ENCODE assay signal across 1 cellular context in the genomic region with DNA sequence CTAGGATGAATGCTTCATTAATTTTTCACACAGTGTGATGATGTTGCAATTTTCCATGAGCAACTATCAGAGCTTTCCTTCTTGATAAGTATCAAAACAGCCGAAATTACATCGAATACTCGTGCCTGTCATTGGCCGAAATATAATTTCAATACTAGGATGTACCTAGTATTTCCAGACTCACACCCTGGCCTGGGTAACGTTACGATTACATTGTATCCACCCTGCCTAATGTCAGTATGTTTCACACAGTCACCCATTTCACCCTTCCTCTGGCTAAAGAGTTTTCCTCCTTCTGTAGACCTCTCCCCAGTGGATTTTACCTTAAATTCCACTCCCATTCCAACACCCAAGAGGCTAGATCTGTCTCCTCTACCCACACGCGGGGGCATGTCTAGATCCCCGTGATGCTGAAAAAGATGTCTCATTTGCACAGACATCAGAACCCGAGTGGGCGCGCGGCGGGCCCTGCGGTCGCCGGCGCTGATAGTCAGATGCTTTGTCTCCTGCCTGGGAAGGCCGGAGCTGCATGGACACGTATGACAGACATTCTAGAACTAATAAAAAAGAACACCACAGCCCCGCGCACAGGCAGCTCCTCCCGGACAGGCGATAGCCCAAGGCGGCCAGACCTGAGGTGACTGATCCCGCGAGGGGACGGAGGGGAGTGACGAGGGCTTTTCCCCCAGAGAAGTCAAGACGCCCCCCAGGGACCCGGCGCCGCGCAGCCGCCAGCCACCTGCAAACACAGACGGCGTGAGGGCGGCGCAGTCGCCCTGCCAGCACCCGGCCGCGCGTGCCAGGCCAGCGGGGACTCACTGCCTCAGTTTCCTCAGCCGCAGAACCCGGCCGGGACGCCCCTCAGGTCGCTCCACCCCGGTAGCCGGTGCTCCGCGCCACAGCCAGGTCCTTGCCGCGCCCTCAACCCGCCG.
TF ChIP-seq lines count a peak whose summit lies in the region.

No MANE protein-coding gene starts in this region.

TF ChIP-seq in K562, 482 proteins besides CTCF, POLR2A, EP300 and RAD21 (continued from another document and continues in another):
- TF ChIP-seq ARID3B (CRISPR knock-in tag; IDR thresholded peaks at IDR 0.05; ENCODE audit: borderline replicate concordance) (0 out of 2 replicates have a peak, but pooled peaks have one; percentile 58), CHCHD3 (CRISPR knock-in tag; IDR thresholded peaks at IDR 0.05) (no peak), SNRNP70 (optimal IDR thresholded peaks at IDR 0.05; ENCODE audit: low read depth, low read length) (no peak), CCAR2 (IDR thresholded peaks at IDR 0.05; ENCODE audit: low read depth, low read length) (no peak), NFRKB (IDR thresholded peaks at IDR 0.05; ENCODE audit: low read depth) (peak; percentile 5; the same call in 1 of the 2 replicates), ILF3 (IDR thresholded peaks at IDR 0.05; ENCODE audit: borderline replicate concordance) (no peak), POLR3A (IDR thresholded peaks at IDR 0.05; ENCODE audit: borderline replicate concordance, extremely low read depth, insufficient read depth, insufficient read length) (no peak), RBM25 (IDR thresholded peaks at IDR 0.05; ENCODE audit: low read depth, low read length, severe bottlenecking) (no peak), RBM15 (IDR thresholded peaks at IDR 0.05; ENCODE audit: insufficient read depth, low read length) (no peak), NKRF (IDR thresholded peaks at IDR 0.05; ENCODE audit: borderline replicate concordance) (peak; percentile 50; the same call in 1 of the 2 replicates), SIRT6 (IDR thresholded peaks at IDR 0.05; ENCODE audit: low read depth, low read length) (no peak), ZSCAN29 (IDR thresholded peaks at IDR 0.05) (no peak), COPS2 (conservative IDR thresholded peaks at IDR 0.05) (no peak), ZNF133 (CRISPR knock-in tag; IDR thresholded peaks at IDR 0.05) (no peak), ZKSCAN8 (CRISPR knock-in tag; IDR thresholded peaks at IDR 0.05) (no peak), E2F6 (IDR thresholded peaks at IDR 0.05; ENCODE audit: borderline replicate concordance in 1 of 2, extremely low read depth in 1 of 2, insufficient read depth in 1 of 2, insufficient read length in 1 of 2, low read depth in 1 of 2, low read length in 1 of 2, poor library complexity in 1 of 2, severe bottlenecking in 1 of 2) (peak in 1 of 2 experiments; percentile 8), LCOR (CRISPR knock-in tag; IDR thresholded peaks at IDR 0.05) (0 out of 2 replicates have a peak, but pooled peaks have one; percentile 33), ZFP1 (CRISPR knock-in tag; IDR thresholded peaks at IDR 0.05) (no peak), RCOR1 (IDR thresholded peaks at IDR 0.05; ENCODE audit: borderline replicate concordance in 1 of 2, low read depth in 2 of 2, low read length in 2 of 2) (no peak), ZNF707 (CRISPR knock-in tag; conservative IDR thresholded peaks at IDR 0.05) (no peak), HNRNPUL1 (IDR thresholded peaks at IDR 0.05; ENCODE audit: low read length) (no peak), PTTG1 (tag; IDR thresholded peaks at IDR 0.05; ENCODE audit: low read depth) (no peak), PHB2 (IDR thresholded peaks at IDR 0.05; ENCODE audit: low read depth) (no peak), HMGN3 (IDR thresholded peaks at IDR 0.05; ENCODE audit: borderline replicate concordance, extremely low read depth, insufficient read length, low read depth, low read length) (no peak), GABPB1 (CRISPR knock-in tag; IDR thresholded peaks at IDR 0.05) (no peak), ARID2 (IDR thresholded peaks at IDR 0.05) (no peak), ELF2 (CRISPR knock-in tag; IDR thresholded peaks at IDR 0.05) (no peak), PHF21A (IDR thresholded peaks at IDR 0.05; ENCODE audit: borderline replicate concordance, low read depth) (no peak), C11orf30 (IDR thresholded peaks at IDR 0.05; ENCODE audit: low read depth) (peak; percentile 92), SRF (CRISPR knock-in tag; IDR thresholded peaks at IDR 0.05) (no peak), DIDO1 (tag; IDR thresholded peaks at IDR 0.05; ENCODE audit: low read depth) (no peak), ZNF764 (CRISPR knock-in tag; IDR thresholded peaks at IDR 0.05; ENCODE audit: low read depth) (no peak), NUFIP1 (IDR thresholded peaks at IDR 0.05; ENCODE audit: partially characterized antibody) (no peak), RNF2 (IDR thresholded peaks at IDR 0.05) (no peak), XRCC4 (IDR thresholded peaks at IDR 0.05; ENCODE audit: extremely low read depth, insufficient read depth, insufficient read length) (no peak), STAT5B (CRISPR knock-in tag; IDR thresholded peaks at IDR 0.05) (no peak), BRD4 (IDR thresholded peaks at IDR 0.05) (no peak), JUNB (CRISPR knock-in tag; conservative IDR thresholded peaks at IDR 0.05) (no peak), MAFG (tag; conservative IDR thresholded peaks at IDR 0.05) (peak; percentile 89), TOE1 (IDR thresholded peaks at IDR 0.05; ENCODE audit: borderline replicate concordance) (0 out of 2 replicates have a peak, but pooled peaks have one; percentile 18), TOE1 (CRISPR knock-in tag; IDR thresholded peaks at IDR 0.05; ENCODE audit: borderline replicate concordance, low read depth) (no peak), KAT8 (IDR thresholded peaks at IDR 0.05; ENCODE audit: low read depth) (no peak), FOS (IDR thresholded peaks at IDR 0.05; ENCODE audit: extremely low read depth, insufficient read length) (no peak), KLF10 (CRISPR knock-in tag; IDR thresholded peaks at IDR 0.05) (no peak), CXXC5 (CRISPR knock-in tag; IDR thresholded peaks at IDR 0.05) (peak; percentile 6; the same call in 1 of the 2 replicates), FOXP1 (CRISPR knock-in tag; IDR thresholded peaks at IDR 0.05) (no peak), SLC30A9 (CRISPR knock-in tag; IDR thresholded peaks at IDR 0.05) (no peak), ZNF224 (CRISPR knock-in tag; IDR thresholded peaks at IDR 0.05) (no peak), ZNF23 (CRISPR knock-in tag; IDR thresholded peaks at IDR 0.05) (no peak), ZNF143 (CRISPR knock-in tag; IDR thresholded peaks at IDR 0.05) (no peak)
- TF ChIP-seq, protein P1, sequence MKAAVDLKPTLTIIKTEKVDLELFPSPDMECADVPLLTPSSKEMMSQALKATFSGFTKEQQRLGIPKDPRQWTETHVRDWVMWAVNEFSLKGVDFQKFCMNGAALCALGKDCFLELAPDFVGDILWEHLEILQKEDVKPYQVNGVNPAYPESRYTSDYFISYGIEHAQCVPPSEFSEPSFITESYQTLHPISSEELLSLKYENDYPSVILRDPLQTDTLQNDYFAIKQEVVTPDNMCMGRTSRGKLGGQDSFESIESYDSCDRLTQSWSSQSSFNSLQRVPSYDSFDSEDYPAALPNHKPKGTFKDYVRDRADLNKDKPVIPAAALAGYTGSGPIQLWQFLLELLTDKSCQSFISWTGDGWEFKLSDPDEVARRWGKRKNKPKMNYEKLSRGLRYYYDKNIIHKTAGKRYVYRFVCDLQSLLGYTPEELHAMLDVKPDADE (conservative IDR thresholded peaks at IDR 0.05; ENCODE audit: control insufficient read depth, low read depth, low read length), result no peak
- TF ChIP-seq, protein P2, sequence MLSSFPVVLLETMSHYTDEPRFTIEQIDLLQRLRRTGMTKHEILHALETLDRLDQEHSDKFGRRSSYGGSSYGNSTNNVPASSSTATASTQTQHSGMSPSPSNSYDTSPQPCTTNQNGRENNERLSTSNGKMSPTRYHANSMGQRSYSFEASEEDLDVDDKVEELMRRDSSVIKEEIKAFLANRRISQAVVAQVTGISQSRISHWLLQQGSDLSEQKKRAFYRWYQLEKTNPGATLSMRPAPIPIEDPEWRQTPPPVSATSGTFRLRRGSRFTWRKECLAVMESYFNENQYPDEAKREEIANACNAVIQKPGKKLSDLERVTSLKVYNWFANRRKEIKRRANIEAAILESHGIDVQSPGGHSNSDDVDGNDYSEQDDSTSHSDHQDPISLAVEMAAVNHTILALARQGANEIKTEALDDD (IDR thresholded peaks at IDR 0.05), result peak; percentile 48; the same call in 1 of the 2 replicates
- TF ChIP-seq, protein P3, sequence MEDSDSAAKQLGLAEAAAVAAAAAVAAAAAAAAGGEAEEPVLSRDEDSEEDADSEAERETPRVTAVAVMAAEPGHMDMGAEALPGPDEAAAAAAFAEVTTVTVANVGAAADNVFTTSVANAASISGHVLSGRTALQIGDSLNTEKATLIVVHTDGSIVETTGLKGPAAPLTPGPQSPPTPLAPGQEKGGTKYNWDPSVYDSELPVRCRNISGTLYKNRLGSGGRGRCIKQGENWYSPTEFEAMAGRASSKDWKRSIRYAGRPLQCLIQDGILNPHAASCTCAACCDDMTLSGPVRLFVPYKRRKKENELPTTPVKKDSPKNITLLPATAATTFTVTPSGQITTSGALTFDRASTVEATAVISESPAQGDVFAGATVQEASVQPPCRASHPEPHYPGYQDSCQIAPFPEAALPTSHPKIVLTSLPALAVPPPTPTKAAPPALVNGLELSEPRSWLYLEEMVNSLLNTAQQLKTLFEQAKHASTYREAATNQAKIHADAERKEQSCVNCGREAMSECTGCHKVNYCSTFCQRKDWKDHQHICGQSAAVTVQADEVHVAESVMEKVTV (CRISPR knock-in tag; IDR thresholded peaks at IDR 0.05), result no peak
- TF ChIP-seq, protein P4, sequence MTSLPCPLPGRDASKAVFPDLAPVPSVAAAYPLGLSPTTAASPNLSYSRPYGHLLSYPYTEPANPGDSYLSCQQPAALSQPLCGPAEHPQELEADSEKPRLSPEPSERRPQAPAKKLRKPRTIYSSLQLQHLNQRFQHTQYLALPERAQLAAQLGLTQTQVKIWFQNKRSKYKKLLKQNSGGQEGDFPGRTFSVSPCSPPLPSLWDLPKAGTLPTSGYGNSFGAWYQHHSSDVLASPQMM (CRISPR knock-in tag; IDR thresholded peaks at IDR 0.05), result no peak
- TF ChIP-seq, protein P5, sequence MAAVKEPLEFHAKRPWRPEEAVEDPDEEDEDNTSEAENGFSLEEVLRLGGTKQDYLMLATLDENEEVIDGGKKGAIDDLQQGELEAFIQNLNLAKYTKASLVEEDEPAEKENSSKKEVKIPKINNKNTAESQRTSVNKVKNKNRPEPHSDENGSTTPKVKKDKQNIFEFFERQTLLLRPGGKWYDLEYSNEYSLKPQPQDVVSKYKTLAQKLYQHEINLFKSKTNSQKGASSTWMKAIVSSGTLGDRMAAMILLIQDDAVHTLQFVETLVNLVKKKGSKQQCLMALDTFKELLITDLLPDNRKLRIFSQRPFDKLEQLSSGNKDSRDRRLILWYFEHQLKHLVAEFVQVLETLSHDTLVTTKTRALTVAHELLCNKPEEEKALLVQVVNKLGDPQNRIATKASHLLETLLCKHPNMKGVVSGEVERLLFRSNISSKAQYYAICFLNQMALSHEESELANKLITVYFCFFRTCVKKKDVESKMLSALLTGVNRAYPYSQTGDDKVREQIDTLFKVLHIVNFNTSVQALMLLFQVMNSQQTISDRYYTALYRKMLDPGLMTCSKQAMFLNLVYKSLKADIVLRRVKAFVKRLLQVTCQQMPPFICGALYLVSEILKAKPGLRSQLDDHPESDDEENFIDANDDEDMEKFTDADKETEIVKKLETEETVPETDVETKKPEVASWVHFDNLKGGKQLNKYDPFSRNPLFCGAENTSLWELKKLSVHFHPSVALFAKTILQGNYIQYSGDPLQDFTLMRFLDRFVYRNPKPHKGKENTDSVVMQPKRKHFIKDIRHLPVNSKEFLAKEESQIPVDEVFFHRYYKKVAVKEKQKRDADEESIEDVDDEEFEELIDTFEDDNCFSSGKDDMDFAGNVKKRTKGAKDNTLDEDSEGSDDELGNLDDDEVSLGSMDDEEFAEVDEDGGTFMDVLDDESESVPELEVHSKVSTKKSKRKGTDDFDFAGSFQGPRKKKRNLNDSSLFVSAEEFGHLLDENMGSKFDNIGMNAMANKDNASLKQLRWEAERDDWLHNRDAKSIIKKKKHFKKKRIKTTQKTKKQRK (IDR thresholded peaks at IDR 0.05; ENCODE audit: borderline replicate concordance, low read depth, low read length), result no peak
